8 cellular contexts compared by ENCODE assay signal in the genomic region with DNA sequence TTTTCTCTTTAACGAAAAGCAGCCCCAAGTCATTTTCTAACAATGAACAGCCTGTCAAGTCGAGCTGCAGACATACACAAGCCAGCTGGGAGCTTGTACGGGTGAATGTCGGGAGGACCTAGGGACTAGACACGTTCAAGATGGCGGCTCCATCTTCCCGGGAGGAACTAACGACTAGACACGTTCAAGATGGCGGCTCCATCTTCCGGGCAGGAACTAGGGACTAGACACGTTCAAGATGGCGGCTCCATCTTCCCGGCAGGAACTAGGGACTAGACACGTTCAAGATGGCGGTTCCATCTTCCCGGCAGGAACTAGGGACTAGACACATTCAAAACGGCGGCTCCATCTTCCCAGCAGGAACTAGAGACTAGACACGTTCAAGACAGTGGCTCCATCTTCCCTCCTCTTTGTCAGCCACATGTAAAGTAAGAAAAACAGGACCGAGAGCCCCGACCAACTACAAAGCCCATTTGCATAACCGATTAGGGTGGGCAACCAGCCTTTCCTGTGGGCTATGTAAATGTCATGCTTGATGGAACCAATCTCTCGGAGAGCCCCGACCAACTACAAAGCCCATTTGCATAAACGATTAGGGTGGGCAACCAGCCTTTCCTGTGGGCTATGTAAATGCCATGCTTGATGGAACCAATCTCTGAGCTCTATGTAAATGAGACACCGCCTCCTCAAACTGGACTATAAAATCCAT.
DNase-seq lines count a peak whose midpoint lies in the region; ATAC-seq and TF ChIP-seq lines count a peak whose summit lies in the region.

No MANE protein-coding gene starts in this region.

- no peak for TF ChIP-seq POLR2A in upper lobe of left lung (IDR thresholded peaks at IDR 0.05)

- H3K36me3 Mint-ChIP-seq in IgD-negative memory B cell = peaks cover 4% of the 10 kb centered on the region

- no peaks in the 10 kb centered on the region for H3K36me3 ChIP-seq in upper lobe of left lung
- H3K36me3 ChIP-seq in BE2C = no peaks in the 10 kb centered on the region

- DNase-seq in GM03348 (ENCODE audit: low spot score) (peak; percentile 74), dermis blood vessel endothelial cell (peak; percentile 83), mucosa of gallbladder (ENCODE audit: low spot score) (peak; percentile 84), upper lobe of left lung (peak in 1 of 2 donors; percentile 90), HuH-7.5 (ENCODE audit: low spot score) (no peak), BE2C (no peak)

- H3K4me3 ChIP-seq in upper lobe of left lung (peak overlapping the region in 2 of 4 donors; percentile 42 to 48), BE2C (ENCODE audit: low read depth, low read length) (no peak overlapping the region)

- peaks cover 8 to 18% (median 10%) of the 10 kb centered on the region in 3 donors for H3K4me1 Mint-ChIP-seq in IgD-negative memory B cell

- no peaks in the 10 kb centered on the region for H3K27me3 Mint-ChIP-seq in IgD-negative memory B cell

- H3K27ac ChIP-seq in upper lobe of left lung = peak overlapping the region in 3 of 4 donors; percentile 29 to 57 (median 53)

- TF ChIP-seq CTCF in upper lobe of left lung (IDR thresholded peaks at IDR 0.05) (no peak), BE2C (IDR thresholded peaks at IDR 0.05; ENCODE audit: low read depth, low read length) (no peak)

- H3K27me3 ChIP-seq in upper lobe of left lung (no peaks in the 10 kb centered on the region), BE2C (no peaks in the 10 kb centered on the region)

- no peaks in the 10 kb centered on the region for H3K9me3 ChIP-seq in upper lobe of left lung
- H3K9me3 ChIP-seq in BE2C = no peaks in the 10 kb centered on the region

- ATAC-seq in upper lobe of left lung (ENCODE audit: low FRiP score in 2 of 2) = no peak
- no peak for ATAC-seq in GM21737 (IDR thresholded peaks at IDR 0.05; ENCODE audit: unreplicated experiment)

- WGBS in upper lobe of left lung, 2 donors = 27 to 91% methylated on average over 27 of the region's 27 CpGs

- TF ChIP-seq EP300 in upper lobe of left lung (IDR thresholded peaks at IDR 0.05) = no peak

- peak overlapping the region; percentile 92 to 100 (median 95) for H3K4me3 Mint-ChIP-seq in IgD-negative memory B cell

- H3K27ac Mint-ChIP-seq in IgD-negative memory B cell = peak overlapping the region; percentile 89 to 96 (median 95)

- peaks cover 0 to 4% (median 3%) of the 10 kb centered on the region in 3 donors for H3K9me3 Mint-ChIP-seq in IgD-negative memory B cell

- H3K4me1 ChIP-seq in upper lobe of left lung = peaks cover 0 to 9% (median 8%) of the 10 kb centered on the region in 4 donors
- H3K4me1 ChIP-seq in BE2C = no peaks in the 10 kb centered on the region

Comparison
In these comparisons a context has a peak if more than half of its experiments do, and no peak if none do; other contexts are left out.
1. DNase-seq: peak in GM03348 (single experiment), dermis blood vessel endothelial cell (single experiment) and mucosa of gallbladder (single experiment); none in HuH-7.5 (single experiment) and BE2C (single experiment).